ENCODE assay signal across 17 cellular contexts in the genomic region with DNA sequence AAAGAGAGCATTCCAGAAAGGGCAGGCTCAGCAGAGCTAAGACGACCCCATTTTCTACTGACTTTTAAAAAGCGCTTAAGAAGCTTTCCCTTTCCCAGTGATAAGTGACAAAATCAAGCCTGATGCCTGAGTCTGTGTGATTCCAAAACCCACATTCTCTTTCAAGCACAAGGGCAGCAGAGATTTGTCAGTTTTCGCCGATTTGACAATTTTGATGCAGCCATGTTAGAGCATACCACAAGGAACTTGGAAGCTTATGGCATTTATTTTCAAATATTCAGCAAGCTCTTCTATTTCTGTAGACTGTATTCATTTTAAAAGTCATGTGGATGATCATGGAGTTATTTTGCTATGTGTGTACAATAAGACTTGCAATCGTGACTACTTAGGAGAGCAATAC.
A peak's percentile ranks its signal among the peaks of the same experiment; 100 is the strongest.
DNase-seq lines count a peak whose midpoint lies in the region; ATAC-seq, FAIRE-seq and TF ChIP-seq lines count a peak whose summit lies in the region.
"Had no signal": no experiment of that assay in that cellular context is flagged by ENCODE, and none has a peak within 500 bp of the region (broad histone marks: within the 10 kb centered on the region; RNA-seq: fewer than 3 reads in every experiment).

No MANE protein-coding gene starts in this region.

- POLR2A ChIA-PET in HepG2 (lab: Yijun Ruan, JAX), result no interaction called here
- POLR2A ChIA-PET in RWPE1 (lab: Yijun Ruan, JAX; ENCODE audit: low non-redundant PET), result no interaction called here

- no peak for TF ChIP-seq POLR2A in HepG2 (IDR thresholded peaks at IDR 0.05; ENCODE audit: insufficient read depth in 1 of 2, low read depth in 2 of 2, low read length in 2 of 2)
- no peak for TF ChIP-seq POLR2A in right lobe of liver (IDR thresholded peaks at IDR 0.05)

- CTCF ChIA-PET in HepG2 (lab: Yijun Ruan, JAX; ENCODE audit: low intra/inter-chr PET ratio, low total read pairs), result no interaction called here
- CTCF ChIA-PET in RWPE1 (lab: Yijun Ruan, JAX), result no interaction called here

- H3K9me3 ChIP-seq in HepG2 (ENCODE audit: low read length) (no peaks in the 10 kb centered on the region), right lobe of liver (no peaks in the 10 kb centered on the region), smooth muscle cell (replicated peaks; ENCODE audit: low read depth) (no peaks in the 10 kb centered on the region)

- no peak overlapping the region for H3K4me3 ChIP-seq in HepG2 (replicated peaks in 1 of 3; ENCODE audit: insufficient read depth in 1 of 3, low read depth in 2 of 3, low read length in 3 of 3)
- no peak overlapping the region for H3K4me3 ChIP-seq in right lobe of liver
- H3K4me3 ChIP-seq in smooth muscle cell, result no peak overlapping the region
- H3K4me3 ChIP-seq: BLaER1 treated with 17β-estradiol and CSF1 and Interleukin-3, amounts not matched to agents 10 nM and 100 nM had no signal

- TF ChIP-seq CTCF in HepG2 (CRISPR knock-in tag; IDR thresholded peaks at IDR 0.05) (no peak), right lobe of liver (IDR thresholded peaks at IDR 0.05) (no peak), mesothelial cell of epicardium (IDR thresholded peaks at IDR 0.05; ENCODE audit: unreplicated experiment) (no peak), smooth muscle cell (IDR thresholded peaks at IDR 0.05; ENCODE audit: borderline replicate concordance, insufficient read depth, poor library complexity, severe bottlenecking) (no peak), RWPE1 (conservative IDR thresholded peaks at IDR 0.05; ENCODE audit: low read depth) (no peak)

- no TSS peak for BruUV-seq in HepG2 (replicated peaks; lab: Mats Ljungman, UMichigan)

- no peak for FAIRE-seq in HepG2 (lab: Jason Lieb, UNC)
- FAIRE-seq: GM19239 had no signal

- H4K20me1 ChIP-seq in HepG2 (ENCODE audit: insufficient read depth, low read length) (no peaks in the 10 kb centered on the region), smooth muscle cell (ENCODE audit: low read depth) (no peaks in the 10 kb centered on the region)
- H4K20me1 ChIP-seq: BLaER1 treated with 17β-estradiol and CSF1 and Interleukin-3, amounts not matched to agents 10 nM and 100 nM had no signal

- H3K4me2 ChIP-seq in HepG2 (ENCODE audit: low read depth, low read length) (no peak overlapping the region), smooth muscle cell (no peak overlapping the region)
- H3K4me2 ChIP-seq: BLaER1 treated with 17β-estradiol and CSF1 and Interleukin-3, amounts not matched to agents 10 nM and 100 nM had no signal

- no peak for TF ChIP-seq EP300 in HepG2 (IDR thresholded peaks at IDR 0.05; ENCODE audit: low read depth in 2 of 2, low read length in 2 of 2)
- TF ChIP-seq EP300 in HepG2 (CRISPR knock-in tag; IDR thresholded peaks at IDR 0.05; ENCODE audit: borderline replicate concordance), result no peak

- H3K27me3 ChIP-seq in HepG2 (ENCODE audit: control insufficient read depth in 1 of 2, insufficient read depth in 2 of 2, low read length in 2 of 2) (no peaks in the 10 kb centered on the region; a peak in 1 of 5 replicates), right lobe of liver (no peaks in the 10 kb centered on the region), smooth muscle cell (ENCODE audit: low read depth) (no peaks in the 10 kb centered on the region)
- H3K27me3 ChIP-seq: BLaER1 treated with 17β-estradiol and CSF1 and Interleukin-3, amounts not matched to agents 10 nM and 100 nM had no signal

- ATAC-seq in HepG2 (no peak), right lobe of liver (no peak), HG02885 (IDR thresholded peaks at IDR 0.05; ENCODE audit: poor library complexity, unreplicated experiment) (no peak)

- H3K9ac ChIP-seq in HepG2 (ENCODE audit: insufficient read depth, low read depth, low read length), result no peak overlapping the region
- no peak overlapping the region for H3K9ac ChIP-seq in smooth muscle cell (ENCODE audit: low read depth)
- H3K9ac ChIP-seq: BLaER1 treated with 17β-estradiol and CSF1 and Interleukin-3, amounts not matched to agents 10 nM and 100 nM had no signal

- H3K36me3 ChIP-seq in HepG2 (replicated peaks in 1 of 2; ENCODE audit: control insufficient read depth in 1 of 2, insufficient read depth in 2 of 2, low read length in 2 of 2) (no peaks in the 10 kb centered on the region), right lobe of liver (no peaks in the 10 kb centered on the region), smooth muscle cell (ENCODE audit: low read depth) (no peaks in the 10 kb centered on the region)
- H3K36me3 ChIP-seq: BLaER1 treated with 17β-estradiol and CSF1 and Interleukin-3, amounts not matched to agents 10 nM and 100 nM had no signal

- DNase-seq in HepG2 (ENCODE audit: low spot score), result no peak
- no peak for DNase-seq in right lobe of liver
- no peak for DNase-seq in mesothelial cell of epicardium (ENCODE audit: low spot score in 2 of 2, unreplicated experiment in 2 of 2)
- no peak for DNase-seq in smooth muscle cell (lab: John Stamatoyannopoulos, UW; ENCODE audit: unreplicated experiment)
- DNase-seq in stimulated activated CD4-positive, alpha-beta T cell treated with anti-CD3 and anti-CD28 coated beads, Interleukin-2, amount 100 ng/mL, for 24 hours, result no peak
- no peak for DNase-seq in RWPE1 (ENCODE audit: low spot score)
- DNase-seq: 8988T; ACHN; CD4-positive, CD25-positive, alpha-beta regulatory T cell; DMS53; GF-D8; HCEC 1CT; HFFc6 had no signal

- H3K79me2 ChIP-seq in HepG2 (ENCODE audit: insufficient read depth, low read length) (no peaks in the 10 kb centered on the region), smooth muscle cell (ENCODE audit: low read depth) (no peaks in the 10 kb centered on the region)

- no peaks in the 10 kb centered on the region for H3F3A ChIP-seq in smooth muscle cell (ENCODE audit: low read depth)

- no peaks in the 10 kb centered on the region for H3K4me1 ChIP-seq in HepG2 (ENCODE audit: insufficient read depth, low read length)
- H3K4me1 ChIP-seq in right lobe of liver, result no peaks in the 10 kb centered on the region
- H3K4me1 ChIP-seq in smooth muscle cell (ENCODE audit: low read depth), result no peaks in the 10 kb centered on the region

- H3K27ac ChIP-seq in HepG2 (ENCODE audit: extremely low read length, insufficient read depth, low read length) (no peak overlapping the region), right lobe of liver (no peak overlapping the region), smooth muscle cell (ENCODE audit: low read depth) (no peak overlapping the region), RWPE1 (no peak overlapping the region)
- H3K27ac ChIP-seq: BLaER1 treated with 17β-estradiol and CSF1 and Interleukin-3, amounts not matched to agents 10 nM and 100 nM; HL-60 had no signal

- in situ Hi-C loops in HepG2 (cut with HindIII; ENCODE audit: extremely low pct_ligation_motif_present, low pct_unique_long_range_greater_than_20kb), result no loop called here

- no peak for TF ChIP-seq RAD21 in HepG2 (CRISPR knock-in tag; IDR thresholded peaks at IDR 0.05)

- intact Hi-C loops in HepG2 (cut with micrococcal nuclease; ENCODE audit: unreplicated experiment), result no loop called here
- intact Hi-C loops in right lobe of liver (cut with DNase I), result no loop called here

- no peaks in the 10 kb centered on the region for H3K27me3 Mint-ChIP-seq in mesothelial cell of epicardium (ENCODE audit: low read depth)

- no peak overlapping the region for H3K4me3 Mint-ChIP-seq in mesothelial cell of epicardium
- H3K4me3 Mint-ChIP-seq: CD4-positive, CD25-positive, alpha-beta regulatory T cell; HFFc6 had no signal

- H3K27ac Mint-ChIP-seq in mesothelial cell of epicardium, result peak overlapping the region; percentile 57
- H3K27ac Mint-ChIP-seq: CD4-positive, CD25-positive, alpha-beta regulatory T cell; HFFc6 had no signal

- peaks cover 43% of the 10 kb centered on the region for H3K4me1 Mint-ChIP-seq in mesothelial cell of epicardium
- H3K4me1 Mint-ChIP-seq: CD4-positive, CD25-positive, alpha-beta regulatory T cell had no signal

- no peak overlapping the region for H2AFZ ChIP-seq in HepG2 (ENCODE audit: low read length)
- H2AFZ ChIP-seq in smooth muscle cell (ENCODE audit: low read depth), result peak overlapping the region; percentile 11

- WGBS in HepG2 (ENCODE audit: low lambda C conversion rate), result 20% methylated on average over 5 of the region's 5 CpGs
- WGBS in right lobe of liver (ENCODE audit: insufficient coverage, low coverage, low lambda C conversion rate, missing lambda C conversion rate), result 62% methylated on average over 5 of the region's 5 CpGs
- WGBS in smooth muscle cell (ENCODE audit: low lambda C conversion rate), result 77% methylated on average over 5 of the region's 5 CpGs

- peaks cover 41% of the 10 kb centered on the region for H3K9me3 Mint-ChIP-seq in mesothelial cell of epicardium

- peaks cover 4% of the 10 kb centered on the region for H3K36me3 Mint-ChIP-seq in mesothelial cell of epicardium
- H3K36me3 Mint-ChIP-seq: CD4-positive, CD25-positive, alpha-beta regulatory T cell had no signal

TF ChIP-seq in HepG2, 621 proteins besides CTCF, POLR2A, EP300 and RAD21 (continues in another document):
- TF ChIP-seq, protein P1, sequence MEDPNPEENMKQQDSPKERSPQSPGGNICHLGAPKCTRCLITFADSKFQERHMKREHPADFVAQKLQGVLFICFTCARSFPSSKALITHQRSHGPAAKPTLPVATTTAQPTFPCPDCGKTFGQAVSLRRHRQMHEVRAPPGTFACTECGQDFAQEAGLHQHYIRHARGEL (CRISPR knock-in tag; IDR thresholded peaks at IDR 0.05), result no peak
- TF ChIP-seq TCF7 (IDR thresholded peaks at IDR 0.05; ENCODE audit: low read depth), result no peak
- TF ChIP-seq, protein P2, sequence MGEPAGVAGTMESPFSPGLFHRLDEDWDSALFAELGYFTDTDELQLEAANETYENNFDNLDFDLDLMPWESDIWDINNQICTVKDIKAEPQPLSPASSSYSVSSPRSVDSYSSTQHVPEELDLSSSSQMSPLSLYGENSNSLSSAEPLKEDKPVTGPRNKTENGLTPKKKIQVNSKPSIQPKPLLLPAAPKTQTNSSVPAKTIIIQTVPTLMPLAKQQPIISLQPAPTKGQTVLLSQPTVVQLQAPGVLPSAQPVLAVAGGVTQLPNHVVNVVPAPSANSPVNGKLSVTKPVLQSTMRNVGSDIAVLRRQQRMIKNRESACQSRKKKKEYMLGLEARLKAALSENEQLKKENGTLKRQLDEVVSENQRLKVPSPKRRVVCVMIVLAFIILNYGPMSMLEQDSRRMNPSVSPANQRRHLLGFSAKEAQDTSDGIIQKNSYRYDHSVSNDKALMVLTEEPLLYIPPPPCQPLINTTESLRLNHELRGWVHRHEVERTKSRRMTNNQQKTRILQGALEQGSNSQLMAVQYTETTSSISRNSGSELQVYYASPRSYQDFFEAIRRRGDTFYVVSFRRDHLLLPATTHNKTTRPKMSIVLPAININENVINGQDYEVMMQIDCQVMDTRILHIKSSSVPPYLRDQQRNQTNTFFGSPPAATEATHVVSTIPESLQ (CRISPR knock-in tag; conservative IDR thresholded peaks at IDR 0.05), result no peak
- TF ChIP-seq RELA (CRISPR knock-in tag; IDR thresholded peaks at IDR 0.05), result no peak
- TF ChIP-seq, protein P3, sequence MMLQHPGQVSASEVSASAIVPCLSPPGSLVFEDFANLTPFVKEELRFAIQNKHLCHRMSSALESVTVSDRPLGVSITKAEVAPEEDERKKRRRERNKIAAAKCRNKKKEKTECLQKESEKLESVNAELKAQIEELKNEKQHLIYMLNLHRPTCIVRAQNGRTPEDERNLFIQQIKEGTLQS (CRISPR knock-in tag; IDR thresholded peaks at IDR 0.05), result no peak
- TF ChIP-seq MAFK (conservative IDR thresholded peaks at IDR 0.05 in 1 of 2, IDR thresholded peaks at IDR 0.05 in 1 of 2; ENCODE audit: low read length in 2 of 2), result peak; percentile 51 to 60
